Comparison of ENCODE assay signal across 13 cellular contexts in the genomic region with DNA sequence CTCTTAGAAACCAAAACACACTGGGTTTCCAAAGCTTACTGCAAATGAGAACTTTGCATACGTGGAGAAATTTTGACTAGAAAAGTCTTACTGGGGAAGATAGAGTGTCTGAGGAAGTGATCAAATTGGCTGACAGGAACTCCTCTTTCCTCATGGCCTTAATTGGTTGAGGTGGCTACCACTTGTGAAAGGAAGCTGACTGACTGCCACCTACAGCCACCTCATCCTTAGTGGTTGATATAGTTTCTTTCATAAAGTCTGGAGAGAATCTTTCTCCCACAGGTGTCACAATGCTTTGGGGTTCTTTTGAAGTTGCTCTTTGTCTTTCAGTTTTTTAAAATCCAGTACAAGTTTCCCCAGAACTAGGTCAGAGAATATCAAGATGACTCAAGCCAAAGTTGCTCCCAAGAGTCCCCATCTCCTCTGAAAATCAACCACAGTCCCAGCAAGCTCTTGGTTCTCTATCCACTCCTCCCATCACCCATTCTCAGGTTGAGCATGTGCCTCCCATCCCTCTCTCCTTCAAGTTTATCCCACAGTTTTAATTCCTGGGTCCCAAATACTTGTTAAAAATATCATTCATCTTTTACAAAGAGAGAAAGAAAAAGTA. TPM values are rescaled to one million over a fixed set of nuclear protein-coding genes. Genes with fewer than 3 reads are reported as not detected.
A peak's percentile ranks its signal among the peaks of the same experiment; 100 is the strongest.
DNase-seq lines count a peak whose midpoint lies in the region; ATAC-seq, FAIRE-seq and TF ChIP-seq lines count a peak whose summit lies in the region.
"Had no signal": no experiment of that assay in that cellular context is flagged by ENCODE, and none has a peak within 500 bp of the region (broad histone marks: within the 10 kb centered on the region; RNA-seq: fewer than 3 reads in every experiment).

No MANE protein-coding gene starts in this region.

- peaks cover 9% of the 10 kb centered on the region for H3K27me3 Mint-ChIP-seq in central memory CD8-positive, alpha-beta T cell

- TF ChIP-seq CTCF in BE2C (IDR thresholded peaks at IDR 0.05; ENCODE audit: low read depth, low read length) = no peak

- H3K36me3 Mint-ChIP-seq in central memory CD8-positive, alpha-beta T cell (ENCODE audit: insufficient read depth) = peaks cover 2% of the 10 kb centered on the region
- H3K36me3 Mint-ChIP-seq: CD4-positive, alpha-beta memory T cell had no signal

- no peaks in the 10 kb centered on the region for H3K36me3 ChIP-seq in BE2C
- H3K36me3 ChIP-seq: neutrophil had no signal

- no peak overlapping the region for H3K27ac Mint-ChIP-seq in central memory CD8-positive, alpha-beta T cell (ENCODE audit: low read depth)
- H3K27ac Mint-ChIP-seq: CD4-positive, alpha-beta memory T cell had no signal

- ATAC-seq in GM19043 (IDR thresholded peaks at IDR 0.05; ENCODE audit: low read depth, unreplicated experiment) (peak; percentile 51), HG02885 (IDR thresholded peaks at IDR 0.05; ENCODE audit: poor library complexity, unreplicated experiment) (no peak)
- peak; percentile 80 for ATAC-seq in central memory CD8-positive, alpha-beta T cell (replicated peaks; ENCODE audit: extremely low read depth, poor library complexity, severe bottlenecking)

- H3K27me3 ChIP-seq in BE2C = peaks cover 5% of the 10 kb centered on the region
- H3K27me3 ChIP-seq: neutrophil had no signal

- H3K4me1 Mint-ChIP-seq in central memory CD8-positive, alpha-beta T cell = peaks cover 8% of the 10 kb centered on the region

- no peak for TF ChIP-seq POLR2A in GM12891 (IDR thresholded peaks at IDR 0.05; ENCODE audit: low read depth, low read length)

- no peak for FAIRE-seq in GM12891 (lab: Jason Lieb, UNC)
- FAIRE-seq: frontal cortex had no signal

- H3K4me1 ChIP-seq in BE2C = no peaks in the 10 kb centered on the region

- H3K9me3 Mint-ChIP-seq in central memory CD8-positive, alpha-beta T cell = no peaks in the 10 kb centered on the region

- DNase-seq in GM12891 (ENCODE audit: insufficient read length, low spot score) (no peak), HT1080 (ENCODE audit: low read depth) (peak; percentile 44), cerebellum (ENCODE audit: low spot score) (no peak), dedifferentiated amniotic fluid mesenchymal stem cell (ENCODE audit: extremely low spot score) (no peak), BE2C (no peak)
- no peak for DNase-seq in central memory CD8-positive, alpha-beta T cell (ENCODE audit: low spot score in 2 of 2)
- DNase-seq: effector memory CD4-positive, alpha-beta T cell; mesenchymal stem cell had no signal

- no peak overlapping the region for H3K4me3 ChIP-seq in BE2C (ENCODE audit: low read depth, low read length)

- no peak overlapping the region for H3K4me3 Mint-ChIP-seq in central memory CD8-positive, alpha-beta T cell
- H3K4me3 Mint-ChIP-seq: CD4-positive, alpha-beta memory T cell had no signal

- no peaks in the 10 kb centered on the region for H3K9me3 ChIP-seq in BE2C
- H3K9me3 ChIP-seq: neutrophil had no signal

TF ChIP-seq in GM12891, 5 proteins besides CTCF, POLR2A, EP300 and RAD21:
- TF ChIP-seq POU2F2 (IDR thresholded peaks at IDR 0.05; ENCODE audit: low read depth, low read length) = no peak
- no peak for TF ChIP-seq PAX5 (IDR thresholded peaks at IDR 0.05; ENCODE audit: insufficient read depth, low read length, severe bottlenecking)
- peak; percentile 40 for TF ChIP-seq SPI1 (IDR thresholded peaks at IDR 0.05; ENCODE audit: low read depth, low read length)

RNA-seq across cellular contexts. Expression of a gene that starts 43.3 kb away (rescaled TPM):
- not detected for polyA plus RNA-seq in GM12891 (2012; ENCODE audit: low read depth, missing spikeins)
- 0.11 TPM in 1 of 2 replicates, not detected in the other for total RNA-seq in HT1080 (2014; rRNA removed; shearing (Covaris generic))
- 0.07 and 0.19 TPM in 2 replicates for polyA plus RNA-seq in HT1080 (2015; cell fraction: cytosol; rRNA removed)
- polyA plus RNA-seq in HT1080 (2015; cell fraction: nucleus; rRNA removed) = 0.09 and 0.11 TPM in 2 replicates
- 1.7 TPM for total RNA-seq in cerebellum
- polyA plus RNA-seq in BE2C (2012; ENCODE audit: insufficient read depth, insufficient read length, low read depth) = not detected
- polyA plus RNA-seq: CD4-positive, alpha-beta memory T cell had no signal
